Comparison of ENCODE assay signal across 13 cellular contexts in the genomic region with DNA sequence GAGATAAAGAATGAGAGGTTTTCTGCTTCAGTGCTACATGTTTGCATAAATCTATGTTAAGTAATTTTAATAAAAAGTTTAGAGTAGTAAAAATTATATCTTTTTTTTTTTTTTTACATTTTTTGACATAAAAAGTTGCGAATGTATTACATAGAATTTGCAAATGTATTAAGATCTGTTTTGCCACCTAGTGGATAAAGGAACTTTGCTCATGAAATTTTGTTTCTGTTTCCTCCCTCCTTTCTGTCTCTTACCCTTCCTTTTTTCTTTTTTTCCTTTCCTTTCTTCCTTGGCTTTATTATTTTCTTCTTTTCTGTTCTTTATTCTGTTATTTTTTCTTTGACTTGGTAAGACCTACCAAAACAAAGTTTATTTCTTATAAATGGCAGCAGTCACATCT. TPM values are rescaled to one million over a fixed set of nuclear protein-coding genes. Genes with fewer than 3 reads are reported as not detected.
A peak's percentile ranks its signal among the peaks of the same experiment; 100 is the strongest.
DNase-seq lines count a peak whose midpoint lies in the region; ATAC-seq, FAIRE-seq and TF ChIP-seq lines count a peak whose summit lies in the region.
"Had no signal": no experiment of that assay in that cellular context is flagged by ENCODE, and none has a peak within 500 bp of the region (broad histone marks: within the 10 kb centered on the region; RNA-seq: fewer than 3 reads in every experiment).

No MANE protein-coding gene starts in this region.

- H3K4me1 Mint-ChIP-seq in MCF 10A (ENCODE audit: insufficient read depth, unreplicated experiment): no peaks in the 10 kb centered on the region
- peaks cover 26% of the 10 kb centered on the region for H3K4me1 Mint-ChIP-seq in stimulated activated memory B cell treated with anti-CD40 and anti-IgM and Interleukin-4, amounts not matched to agents 10 μg/mL and 1 μg/mL and 100 μg/mL, for 72 hours
- no peaks in the 10 kb centered on the region for H3K4me1 Mint-ChIP-seq in stimulated activated naive CD8-positive, alpha-beta T cell treated with anti-CD3 and anti-CD28 coated beads, Interleukin-15, amount 100 ng/mL, for 72 hours

- no peak for TF ChIP-seq POLR2A in H54 (IDR thresholded peaks at IDR 0.05; ENCODE audit: low read depth, low read length)

- peaks cover 69% of the 10 kb centered on the region for H3K36me3 Mint-ChIP-seq in MCF 10A (ENCODE audit: insufficient read depth, unreplicated experiment)
- peaks cover 59% of the 10 kb centered on the region for H3K36me3 Mint-ChIP-seq in stimulated activated memory B cell treated with anti-CD40 and anti-IgM and Interleukin-4, amounts not matched to agents 10 μg/mL and 1 μg/mL and 100 μg/mL, for 72 hours

- dilution Hi-C loops in mammary epithelial cell (cut with HindIII; ENCODE audit: low sequenced_read_pairs): no loop called here

- H3K9me2 ChIP-seq in PC-3 (replicated peaks; ENCODE audit: low read length): no peaks in the 10 kb centered on the region

- H3K9me3 Mint-ChIP-seq in MCF 10A (ENCODE audit: unreplicated experiment): no peaks in the 10 kb centered on the region
- H3K9me3 Mint-ChIP-seq in stimulated activated memory B cell treated with anti-CD40 and anti-IgM and Interleukin-4, amounts not matched to agents 10 μg/mL and 1 μg/mL and 100 μg/mL, for 72 hours: no peaks in the 10 kb centered on the region
- no peaks in the 10 kb centered on the region for H3K9me3 Mint-ChIP-seq in stimulated activated naive CD8-positive, alpha-beta T cell treated with anti-CD3 and anti-CD28 coated beads, Interleukin-15, amount 100 ng/mL, for 72 hours

- POLR2A ChIA-PET in MCF 10A (lab: Yijun Ruan, JAX): no interaction called here
- POLR2A ChIA-PET in PC-3 (lab: Charles Lee; ENCODE audit: unreplicated experiment): no interaction called here

- H3K4me3 ChIP-seq in mammary epithelial cell (replicated peaks in 1 of 3; ENCODE audit: insufficient read depth in 1 of 3, low read depth in 2 of 3, low read length in 3 of 3) (no peak overlapping the region), PC-3 (ENCODE audit: low read length) (no peak overlapping the region)
- H3K4me3 ChIP-seq: lung, sigmoid colon, vagina had no signal

- H3K27ac ChIP-seq in mammary epithelial cell (ENCODE audit: insufficient read depth, low read depth, low read length): no peak overlapping the region
- H3K27ac ChIP-seq in PC-3 (ENCODE audit: low read length): no peak overlapping the region
- H3K27ac ChIP-seq: sigmoid colon, vagina had no signal

- DNase-seq in MCF 10A (ENCODE audit: unreplicated experiment) (no peak), mammary epithelial cell (no peak), PC-3 (peak; percentile 42), fibroblast of peridontal ligament (ENCODE audit: extremely low read depth) (peak; percentile 60), HUDEP-2 (lab: John Stamatoyannopoulos, UW; ENCODE audit: unreplicated experiment in 76 of 76) (no peak), H54 (ENCODE audit: insufficient read length, low spot score) (no peak)
- DNase-seq in stimulated activated naive CD8-positive, alpha-beta T cell treated with anti-CD3 and anti-CD28 coated beads, Interleukin-15, amount 100 ng/mL, for 72 hours: no peak
- DNase-seq: NCI-H1417, NCI-H774, sigmoid colon had no signal

- no peak overlapping the region for H2AFZ ChIP-seq in mammary epithelial cell (ENCODE audit: low read depth, low read length)
- H2AFZ ChIP-seq in PC-3 (ENCODE audit: low read length): no peak overlapping the region

- in situ Hi-C loops in mammary epithelial cell (cut with MboI; ENCODE audit: low sequenced_read_pairs in 2 of 2): loop anchor here (10.0 to 25.0 kb wide), 2 partner anchors 144 to 152 kb away; no protein-coding TSS in a partner anchor

- no peak overlapping the region for H3K9ac ChIP-seq in mammary epithelial cell (ENCODE audit: insufficient read depth, low read length)
- no peak overlapping the region for H3K9ac ChIP-seq in PC-3 (ENCODE audit: low read length)

- TF ChIP-seq CTCF in MCF 10A (IDR thresholded peaks at IDR 0.05; ENCODE audit: unreplicated experiment) (peak; percentile 36), mammary epithelial cell (conservative IDR thresholded peaks at IDR 0.05 in 1 of 2, IDR thresholded peaks at IDR 0.05 in 1 of 2; ENCODE audit: extremely low read depth in 1 of 2, insufficient read depth in 1 of 2, low read depth in 1 of 2, low read length in 2 of 2) (peak in 1 of 2 donors; percentile 37), PC-3 (conservative IDR thresholded peaks at IDR 0.05; ENCODE audit: low read depth, low read length) (peak; percentile 45)

- no peak for ATAC-seq in PC-3
- no peak for ATAC-seq in stimulated activated memory B cell treated with anti-CD40 and anti-IgM and Interleukin-4, amounts not matched to agents 10 μg/mL and 1 μg/mL and 100 μg/mL, for 72 hours
- ATAC-seq in stimulated activated naive CD8-positive, alpha-beta T cell treated with anti-CD3 and anti-CD28 coated beads, Interleukin-15, amount 100 ng/mL, for 72 hours: no peak

- intact Hi-C loops in MCF 10A (cut with micrococcal nuclease): loop anchor here (2.0 to 10.0 kb wide), 2 partner anchors 144 to 504 kb away; no protein-coding TSS in a partner anchor
- intact Hi-C loops in mammary epithelial cell (cut with micrococcal nuclease): loop anchor here (2.0 to 5.0 kb wide), 2 partner anchors 142 to 252 kb away; no protein-coding TSS in a partner anchor
- intact Hi-C loops in PC-3 (cut with micrococcal nuclease): loop anchor here (1.0 to 5.0 kb wide), 3 partner anchors 37 to 338 kb away; no protein-coding TSS in a partner anchor

- CTCF ChIA-PET in MCF 10A (lab: Yijun Ruan, JAX) (interaction anchor here (1.0 kb wide), 1 partner anchor 11 kb away, joined by 3 read pairs; no protein-coding TSS in a partner anchor), mammary epithelial cell (lab: Charles Lee; ENCODE audit: low non-redundant PET) (no interaction called here), PC-3 (lab: Charles Lee) (no interaction called here)

- H3K4me1 ChIP-seq in mammary epithelial cell (ENCODE audit: insufficient read depth, low read length) (no peaks in the 10 kb centered on the region), PC-3 (ENCODE audit: insufficient read depth, low read length) (no peaks in the 10 kb centered on the region; the same call in 1 of the 2 replicates)
- H3K4me1 ChIP-seq: sigmoid colon, vagina had no signal

- no peak for FAIRE-seq in H54 (lab: Jason Lieb, UNC)

- H4K20me1 ChIP-seq in mammary epithelial cell (ENCODE audit: insufficient read depth, low read length) (no peaks in the 10 kb centered on the region), PC-3 (ENCODE audit: low read length) (no peaks in the 10 kb centered on the region)

- H3K4me3 Mint-ChIP-seq in MCF 10A (ENCODE audit: unreplicated experiment): no peak overlapping the region
- no peak overlapping the region for H3K4me3 Mint-ChIP-seq in stimulated activated memory B cell treated with anti-CD40 and anti-IgM and Interleukin-4, amounts not matched to agents 10 μg/mL and 1 μg/mL and 100 μg/mL, for 72 hours
- H3K4me3 Mint-ChIP-seq in stimulated activated naive CD8-positive, alpha-beta T cell treated with anti-CD3 and anti-CD28 coated beads, Interleukin-15, amount 100 ng/mL, for 72 hours: no peak overlapping the region

- no peaks in the 10 kb centered on the region for H3F3A ChIP-seq in PC-3 (ENCODE audit: low read length, unreplicated experiment)

- H3K4me2 ChIP-seq in mammary epithelial cell (ENCODE audit: insufficient read depth, low read depth, low read length): no peak overlapping the region
- no peak overlapping the region for H3K4me2 ChIP-seq in PC-3 (ENCODE audit: low read length)

- WGBS in mammary epithelial cell (ENCODE audit: low coverage, missing lambda C conversion rate): 100% methylated on average over 1 of the region's 1 CpG

- H3K9me3 ChIP-seq in mammary epithelial cell (replicated peaks; ENCODE audit: insufficient read depth, low read length) (no peaks in the 10 kb centered on the region), PC-3 (ENCODE audit: low read length) (no peaks in the 10 kb centered on the region)
- H3K9me3 ChIP-seq: sigmoid colon, vagina had no signal

- H3K27me3 ChIP-seq in mammary epithelial cell (ENCODE audit: insufficient read depth, low read length) (no peaks in the 10 kb centered on the region), PC-3 (ENCODE audit: low read length) (no peaks in the 10 kb centered on the region)
- H3K27me3 ChIP-seq: sigmoid colon, vagina had no signal

- BruUV-seq in MCF 10A (replicated peaks; lab: Mats Ljungman, UMichigan) (no TSS peak), mammary epithelial cell (replicated peaks; lab: Mats Ljungman, UMichigan) (no TSS peak), PC-3 (replicated peaks; lab: Mats Ljungman, UMichigan) (no TSS peak)

- peaks cover 13% of the 10 kb centered on the region for H3K36me3 ChIP-seq in mammary epithelial cell (ENCODE audit: insufficient read depth, low read length)
- H3K36me3 ChIP-seq in PC-3 (ENCODE audit: low read depth, low read length): peaks cover 14% of the 10 kb centered on the region; the same call in 1 of the 2 replicates

- H3K79me2 ChIP-seq in mammary epithelial cell (ENCODE audit: insufficient read depth, low read length) (peaks cover 5% of the 10 kb centered on the region), PC-3 (ENCODE audit: low read length) (no peaks in the 10 kb centered on the region)

- no peaks in the 10 kb centered on the region for H3K27me3 Mint-ChIP-seq in MCF 10A (ENCODE audit: insufficient read depth, unreplicated experiment)
- H3K27me3 Mint-ChIP-seq in stimulated activated memory B cell treated with anti-CD40 and anti-IgM and Interleukin-4, amounts not matched to agents 10 μg/mL and 1 μg/mL and 100 μg/mL, for 72 hours: no peaks in the 10 kb centered on the region
- no peaks in the 10 kb centered on the region for H3K27me3 Mint-ChIP-seq in stimulated activated naive CD8-positive, alpha-beta T cell treated with anti-CD3 and anti-CD28 coated beads, Interleukin-15, amount 100 ng/mL, for 72 hours

- peak overlapping the region; percentile 85 for H3K27ac Mint-ChIP-seq in MCF 10A (ENCODE audit: low read depth, unreplicated experiment)
- peak overlapping the region; percentile 60 for H3K27ac Mint-ChIP-seq in stimulated activated memory B cell treated with anti-CD40 and anti-IgM and Interleukin-4, amounts not matched to agents 10 μg/mL and 1 μg/mL and 100 μg/mL, for 72 hours
- H3K27ac Mint-ChIP-seq in stimulated activated naive CD8-positive, alpha-beta T cell treated with anti-CD3 and anti-CD28 coated beads, Interleukin-15, amount 100 ng/mL, for 72 hours: no peak overlapping the region

RNA-seq across cellular contexts. Expression of gene UTS2B, which starts 58.5 kb away (rescaled TPM):
- 0.26 TPM in 1 of 2 replicates, not detected in the other for total RNA-seq in MCF 10A (2022)
- total RNA-seq in mammary epithelial cell: under 1 TPM in 1 of 2 donors, not detected in 1; 0.42 TPM
- polyA plus RNA-seq in mammary epithelial cell: 0.05 TPM
- polyA minus RNA-seq in mammary epithelial cell: not detected
- total RNA-seq in PC-3 (2014; rRNA removed): 1.2 TPM in 1 of 2 replicates, not detected in the other

RNA-seq across cellular contexts. Expression of gene CCDC50, which starts 59.6 kb away (rescaled TPM):
- total RNA-seq in MCF 10A (2022): 100 and 115 TPM in 2 replicates
- 10 to 100 TPM; 74.8 to 85.0 TPM for total RNA-seq in mammary epithelial cell
- polyA plus RNA-seq in mammary epithelial cell: 36.5 TPM
- 28.9 TPM for polyA minus RNA-seq in mammary epithelial cell
- 68.4 and 80.9 TPM in 2 replicates for total RNA-seq in PC-3 (2014; rRNA removed)

Comparison
In these comparisons a context has a peak if more than half of its experiments do, and no peak if none do; other contexts are left out.
1. DNase-seq: peak in PC-3 (single experiment) and fibroblast of peridontal ligament (single experiment); none in MCF 10A (single experiment), mammary epithelial cell (single experiment), HUDEP-2 (0 of 76), stimulated activated naive CD8-positive, alpha-beta T cell treated with anti-CD3 and anti-CD28 coated beads, Interleukin-15, amount 100 ng/mL, for 72 hours (0 of 2) and H54 (single experiment).
2. H3K27ac Mint-ChIP-seq: peak in MCF 10A (single experiment) and stimulated activated memory B cell treated with anti-CD40 and anti-IgM and Interleukin-4, amounts not matched to agents 10 μg/mL and 1 μg/mL and 100 μg/mL, for 72 hours (single experiment); none in stimulated activated naive CD8-positive, alpha-beta T cell treated with anti-CD3 and anti-CD28 coated beads, Interleukin-15, amount 100 ng/mL, for 72 hours (0 of 2).